Comparison of ENCODE assay signal across 8 cellular contexts in genomic region chr14:89702151-89702936, GRCh38.
DNase-seq lines count a peak whose midpoint lies in the region; ATAC-seq and TF ChIP-seq lines count a peak whose summit lies in the region.

No MANE protein-coding gene starts in this region.

- H3K27ac ChIP-seq in HUES64 (ENCODE audit: low read depth, low read length) = no peak overlapping the region
- H3K27ac ChIP-seq in iPS-20b (ENCODE audit: low read length) = no peak overlapping the region

- peaks cover 41% of the 10 kb centered on the region for H3K4me1 Mint-ChIP-seq in stimulated activated effector memory CD8-positive, alpha-beta T cell treated with anti-CD3 and anti-CD28 coated beads, Interleukin-12 subunit alpha, Interleukin-12 subunit beta, amount 100 ng/mL, for 72 hours

- H3K36me3 ChIP-seq in HUES64 (ENCODE audit: insufficient read depth, low read length) = no peaks in the 10 kb centered on the region
- H3K36me3 ChIP-seq in adipocyte (ENCODE audit: control insufficient read depth, insufficient read depth, low read length, severe bottlenecking) = no peaks in the 10 kb centered on the region
- no peaks in the 10 kb centered on the region for H3K36me3 ChIP-seq in iPS-20b (ENCODE audit: insufficient read depth, low read depth, low read length)

- ATAC-seq in stimulated activated effector memory CD8-positive, alpha-beta T cell treated with anti-CD3 and anti-CD28 coated beads, Interleukin-12 subunit alpha, Interleukin-12 subunit beta, amount 100 ng/mL, for 72 hours = peak; percentile 31

- H3K4me3 Mint-ChIP-seq in stimulated activated effector memory CD8-positive, alpha-beta T cell treated with anti-CD3 and anti-CD28 coated beads, Interleukin-12 subunit alpha, Interleukin-12 subunit beta, amount 100 ng/mL, for 72 hours = peak overlapping the region; percentile 74

- H3K9me3 ChIP-seq in HUES64 (ENCODE audit: insufficient read depth, low read depth, low read length) (0 out of 2 replicates have a peak, but pooled peaks cover 7% of the 10 kb centered on the region), adipocyte (ENCODE audit: control insufficient read depth, low read length) (no peaks in the 10 kb centered on the region), iPS-20b (ENCODE audit: insufficient read depth, low read depth, low read length) (peaks cover 4% of the 10 kb centered on the region; the same call in 1 of the 2 replicates)

- no peak for TF ChIP-seq CTCF in AG10803 (conservative IDR thresholded peaks at IDR 0.05; ENCODE audit: low read length)

- H3K9ac ChIP-seq in HUES64 (ENCODE audit: low read depth, low read length) (peak overlapping the region; percentile 55), adipocyte (ENCODE audit: low read length) (peak overlapping the region; percentile 67), iPS-20b (ENCODE audit: low read depth, low read length) (peak overlapping the region; percentile 68; the same call in 1 of the 2 replicates)

- H3K4me3 ChIP-seq in AG10803 (ENCODE audit: low read length) (peak overlapping the region; percentile 65), HUES64 (ENCODE audit: low read length) (peak overlapping the region; percentile 64), adipocyte (ENCODE audit: low read length) (peak overlapping the region; percentile 70), iPS-20b (ENCODE audit: low read length) (peak overlapping the region; percentile 58)

- DNase-seq in AG10803 (ENCODE audit: low read depth) (peak; percentile 80), adipocyte (ENCODE audit: low read depth) (peak; percentile 63), T1000 (lab: John Stamatoyannopoulos, UW) (no peak), germinal center (ENCODE audit: low spot score) (no peak), GM19240 (ENCODE audit: insufficient read length, low spot score) (no peak)
- DNase-seq in stimulated activated effector memory CD8-positive, alpha-beta T cell treated with anti-CD3 and anti-CD28 coated beads, Interleukin-12 subunit alpha, Interleukin-12 subunit beta, amount 100 ng/mL, for 72 hours (ENCODE audit: low spot score in 2 of 2) = no peak

- H3K27ac Mint-ChIP-seq in stimulated activated effector memory CD8-positive, alpha-beta T cell treated with anti-CD3 and anti-CD28 coated beads, Interleukin-12 subunit alpha, Interleukin-12 subunit beta, amount 100 ng/mL, for 72 hours = peak overlapping the region; percentile 95

- H3K27me3 ChIP-seq in HUES64 (ENCODE audit: insufficient read depth, low read length) (peaks cover 22% of the 10 kb centered on the region), adipocyte (replicated peaks; ENCODE audit: control insufficient read depth, insufficient read depth, low read length) (no peaks in the 10 kb centered on the region), iPS-20b (ENCODE audit: insufficient read depth, low read length) (peaks cover 28% of the 10 kb centered on the region)

- H3K36me3 Mint-ChIP-seq in stimulated activated effector memory CD8-positive, alpha-beta T cell treated with anti-CD3 and anti-CD28 coated beads, Interleukin-12 subunit alpha, Interleukin-12 subunit beta, amount 100 ng/mL, for 72 hours = no peaks in the 10 kb centered on the region

- H3K4me1 ChIP-seq in HUES64 (ENCODE audit: insufficient read depth, low read length) (peaks cover 16% of the 10 kb centered on the region), adipocyte (ENCODE audit: control insufficient read depth, insufficient read depth, low read length) (peaks cover 24% of the 10 kb centered on the region), iPS-20b (ENCODE audit: insufficient read depth, low read length) (peaks cover 5% of the 10 kb centered on the region; the same call in 1 of the 2 replicates)

- 95% methylated on average over 3 of the region's 4 CpGs for WGBS in HUES64

- peaks cover 5% of the 10 kb centered on the region for H3K9me3 Mint-ChIP-seq in stimulated activated effector memory CD8-positive, alpha-beta T cell treated with anti-CD3 and anti-CD28 coated beads, Interleukin-12 subunit alpha, Interleukin-12 subunit beta, amount 100 ng/mL, for 72 hours

Comparison
In these comparisons a context has a peak if more than half of its experiments do, and no peak if none do; other contexts are left out.
1. DNase-seq: peak in AG10803 (single experiment) and adipocyte (single experiment); none in stimulated activated effector memory CD8-positive, alpha-beta T cell treated with anti-CD3 and anti-CD28 coated beads, Interleukin-12 subunit alpha, Interleukin-12 subunit beta, amount 100 ng/mL, for 72 hours (0 of 2), T1000 (single experiment), germinal center (single experiment) and GM19240 (single experiment).
2. Peak in every context shown above with its lines, with median percentiles within 50 percentile points of each other: H3K4me3 ChIP-seq and H3K9ac ChIP-seq.